In the genomic region with DNA sequence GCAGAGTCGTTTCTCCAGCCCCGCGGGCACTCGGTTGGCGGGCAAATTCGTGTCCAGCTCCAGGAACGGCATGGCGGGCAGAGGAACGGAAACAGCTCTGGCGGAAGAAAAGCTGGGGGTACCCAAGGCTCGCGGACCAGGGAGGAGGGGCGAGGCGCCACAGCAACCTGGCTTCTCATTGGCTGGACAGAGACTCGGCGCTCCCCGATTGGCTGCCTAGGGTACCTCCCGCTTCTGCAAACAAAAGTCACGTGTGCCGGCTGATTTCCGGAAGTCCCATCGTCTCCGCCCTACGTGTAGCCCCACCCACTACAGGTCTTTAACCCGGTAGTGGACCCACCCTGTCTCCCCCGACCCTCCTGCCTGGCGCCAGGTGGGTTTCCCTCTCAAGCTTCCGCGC, we compare ENCODE assay signal across 8 cellular contexts. TPM values are rescaled to one million over a fixed set of nuclear protein-coding genes. Genes with fewer than 3 reads are reported as not detected.
A peak's percentile ranks its signal among the peaks of the same experiment; 100 is the strongest.
DNase-seq lines count a peak whose midpoint lies in the region; ATAC-seq and TF ChIP-seq lines count a peak whose summit lies in the region.
"Not testable (repeated sequence)": the region's sequence is repeated elsewhere in the genome, so short reads cannot be mapped to it uniquely, and the experiment has no call there.

A gene (minus strand): TSS at position 99 of the 400 bp plus-strand sequence. CDS start 27 bp downstream, at position 72.

- H3K4me3 ChIP-seq in endodermal cell (ENCODE audit: low read length); left lung; gastrocnemius medialis: not testable (repeated sequence)

- H3K4me1 ChIP-seq in endodermal cell (ENCODE audit: control insufficient read depth, insufficient read depth, low read length); gastrocnemius medialis: not testable (repeated sequence)
- H3K4me1 ChIP-seq in left lung, result peaks cover 0 to 11% of the 10 kb centered on the region in 2 donors

- H3K9me3 Mint-ChIP-seq in CD14-positive monocyte; activated CD4-positive, alpha-beta T cell treated with anti-CD3 and anti-CD28 coated beads, Interleukin-2, amount 10 ng/mL, durations not matched to agents 7 days and 5 days; endodermal cell: not testable (repeated sequence)

- H3K27me3 Mint-ChIP-seq in CD14-positive monocyte (ENCODE audit: low read depth in 3 of 3); activated CD4-positive, alpha-beta T cell treated with anti-CD3 and anti-CD28 coated beads, Interleukin-2, amount 10 ng/mL, durations not matched to agents 7 days and 5 days; endodermal cell (ENCODE audit: insufficient read depth): not testable (repeated sequence)

- no CpG with 5 or more reads among the region's 29 CpGs for WGBS in endodermal cell (ENCODE audit: insufficient coverage in 1 of 2, insufficient read length in 1 of 2), 2 experiments

- TF ChIP-seq CTCF in CD14-positive monocyte (IDR thresholded peaks at IDR 0.05); endodermal cell (conservative IDR thresholded peaks at IDR 0.05); left lung (IDR thresholded peaks at IDR 0.05); gastrocnemius medialis (IDR thresholded peaks at IDR 0.05 in 4 of 5, conservative IDR thresholded peaks at IDR 0.05 in 1 of 5): not testable (repeated sequence)

- not testable (repeated sequence) for H3K4me3 Mint-ChIP-seq in CD14-positive monocyte; activated CD4-positive, alpha-beta T cell treated with anti-CD3 and anti-CD28 coated beads, Interleukin-2, amount 10 ng/mL, durations not matched to agents 7 days and 5 days; endodermal cell

- intact Hi-C loops in CD14-positive monocyte (cut with micrococcal nuclease), result loop anchor here in 1 of 2 donors (5.0 kb wide), 2 partner anchors 47 to 62 kb away; no protein-coding TSS in a partner anchor
- intact Hi-C loops in left lung (cut with DNase I); gastrocnemius medialis (cut with DNase I; ENCODE audit: low total_unique reads): not testable (repeated sequence)

- not testable (repeated sequence) for H3K27me3 ChIP-seq in endodermal cell (ENCODE audit: control insufficient read depth, insufficient read depth, low read length, poor library complexity, severe bottlenecking); left lung; gastrocnemius medialis

- H3K27ac ChIP-seq in endodermal cell (ENCODE audit: low read depth, low read length); left lung; gastrocnemius medialis: not testable (repeated sequence)

- not testable (repeated sequence) for H3K4me1 Mint-ChIP-seq in CD14-positive monocyte, endodermal cell
- peaks cover 21% of the 10 kb centered on the region for H3K4me1 Mint-ChIP-seq in activated CD4-positive, alpha-beta T cell treated with anti-CD3 and anti-CD28 coated beads, Interleukin-2, amount 10 ng/mL, durations not matched to agents 7 days and 5 days

- CTCF ChIA-PET in activated CD4-positive, alpha-beta T cell treated with anti-CD3 and anti-CD28 coated beads, Interleukin-2, amount 10 ng/mL, durations not matched to agents 7 days and 5 days (lab: Charles Lee), result not testable (repeated sequence)

- ATAC-seq in GM19395 (IDR thresholded peaks at IDR 0.05; ENCODE audit: unreplicated experiment) (peak; percentile 93), HG02759 (IDR thresholded peaks at IDR 0.05; ENCODE audit: unreplicated experiment) (peak; percentile 93), HG03521 (IDR thresholded peaks at IDR 0.05; ENCODE audit: unreplicated experiment) (peak; percentile 90), left lung (peak; percentile 97), gastrocnemius medialis (peak; percentile 98 to 99)

- not testable (repeated sequence) for H3K9me3 ChIP-seq in endodermal cell (ENCODE audit: control insufficient read depth, low read length); left lung; gastrocnemius medialis

- H3K36me3 ChIP-seq in endodermal cell (ENCODE audit: control insufficient read depth, insufficient read depth, low read length) (peaks cover 25% of the 10 kb centered on the region), left lung (peaks cover 0 to 27% of the 10 kb centered on the region in 2 donors), gastrocnemius medialis (peaks cover 0 to 12% of the 10 kb centered on the region in 2 donors)

- POLR2A ChIA-PET in activated CD4-positive, alpha-beta T cell treated with anti-CD3 and anti-CD28 coated beads, Interleukin-2, amount 10 ng/mL, durations not matched to agents 7 days and 5 days (lab: Charles Lee), result not testable (repeated sequence)

- peaks cover 24 to 26% of the 10 kb centered on the region in 2 donors for H3K36me3 Mint-ChIP-seq in CD14-positive monocyte
- H3K36me3 Mint-ChIP-seq in activated CD4-positive, alpha-beta T cell treated with anti-CD3 and anti-CD28 coated beads, Interleukin-2, amount 10 ng/mL, durations not matched to agents 7 days and 5 days (ENCODE audit: low read depth), result peaks cover 23% of the 10 kb centered on the region
- H3K36me3 Mint-ChIP-seq in endodermal cell (ENCODE audit: low read depth), result peaks cover 27% of the 10 kb centered on the region

- not testable (repeated sequence) for TF ChIP-seq POLR2A in gastrocnemius medialis (IDR thresholded peaks at IDR 0.05)

- H3K27ac Mint-ChIP-seq in CD14-positive monocyte; activated CD4-positive, alpha-beta T cell treated with anti-CD3 and anti-CD28 coated beads, Interleukin-2, amount 10 ng/mL, durations not matched to agents 7 days and 5 days; endodermal cell: not testable (repeated sequence)

- in situ Hi-C loops in gastrocnemius medialis (cut with MboI; ENCODE audit: low sequenced_read_pairs in 4 of 4), result loop anchor here in 1 of 4 donors (10.0 kb wide), 1 partner anchor 50 kb away; no protein-coding TSS in a partner anchor

- H3K9ac ChIP-seq in endodermal cell (ENCODE audit: extremely low read depth, low read length, poor library complexity, severe bottlenecking), result not testable (repeated sequence)

- DNase-seq in CD14-positive monocyte (ENCODE audit: low spot score); activated CD4-positive, alpha-beta T cell treated with anti-CD3 and anti-CD28 coated beads, Interleukin-2, amount 10 ng/mL, durations not matched to agents 7 days and 5 days; endodermal cell; left lung; gastrocnemius medialis: not testable (repeated sequence)

RNA-seq across cellular contexts. Expression of the gene that starts here (rescaled TPM):
- polyA plus RNA-seq in CD14-positive monocyte, result 100 to 1,000 TPM; 138 to 192 TPM
- total RNA-seq in activated CD4-positive, alpha-beta T cell treated with anti-CD3 and anti-CD28 coated beads, Interleukin-2, amount 10 ng/mL, durations not matched to agents 7 days and 5 days, result 100 to 1,000 TPM; 117 to 129 TPM
- 100 to 1,000 TPM; 117 to 164 TPM for total RNA-seq in endodermal cell
- polyA plus RNA-seq in endodermal cell (2013, experiment 1 of 2), result 87.2 TPM
- polyA plus RNA-seq in endodermal cell (2013, experiment 2 of 2), result 80.7 TPM
- 100 to 1,000 TPM; 104 to 132 TPM for total RNA-seq in left lung
- total RNA-seq in gastrocnemius medialis, result 100 to 1,000 TPM in 3 of 4 donors, 10 to 100 TPM in 1; 98.1 to 134 (median 107) TPM
